Comparison of ENCODE assay signal across 9 cellular contexts in the genomic region with DNA sequence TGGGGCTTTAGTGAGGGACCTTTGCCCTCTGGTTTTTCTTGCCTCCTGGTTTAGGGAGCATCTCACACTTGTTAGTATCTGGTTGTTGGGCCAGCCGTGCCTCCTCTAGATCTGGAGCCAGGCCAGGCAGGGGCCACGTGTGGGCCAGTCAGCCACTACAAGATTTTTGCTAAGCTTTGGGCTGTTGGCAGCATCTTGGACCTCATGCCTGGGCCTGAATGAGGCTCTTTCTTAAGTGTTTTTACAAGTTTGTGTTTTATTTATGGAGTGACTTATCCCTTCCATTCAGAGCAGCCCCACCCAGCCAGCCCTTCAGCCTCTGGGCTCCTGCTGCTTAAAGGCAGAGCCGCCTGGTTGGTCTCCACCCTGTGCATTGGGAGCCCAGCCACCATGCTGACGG. TPM values are rescaled to one million over a fixed set of nuclear protein-coding genes. Genes with fewer than 3 reads are reported as not detected.
DNase-seq lines count a peak whose midpoint lies in the region; ATAC-seq and TF ChIP-seq lines count a peak whose summit lies in the region.
"Had no signal": no experiment of that assay in that cellular context is flagged by ENCODE, and none has a peak within 500 bp of the region (broad histone marks: within the 10 kb centered on the region; RNA-seq: fewer than 3 reads in every experiment).

No MANE protein-coding gene starts in this region.

- H3K4me1 Mint-ChIP-seq in activated CD4-positive, alpha-beta T cell treated with anti-CD3 and anti-CD28 coated beads, Interleukin-2, amount 10 ng/mL, durations not matched to agents 24 days and 14 days, result peaks cover 68% of the 10 kb centered on the region
- H3K4me1 Mint-ChIP-seq in activated naive CD8-positive, alpha-beta T cell treated with anti-CD3 and anti-CD28 coated beads for 36 hours, result peaks cover 74% of the 10 kb centered on the region

- H2BK15ac ChIP-seq in mesendoderm (replicated peaks; ENCODE audit: low read depth), result no peak overlapping the region

- H2BK120ac ChIP-seq in mesendoderm (ENCODE audit: low read depth, low read length), result no peak overlapping the region

- 27 to 40% methylated on average over 4 of the region's 4 CpGs for WGBS in thyroid gland, 2 donors
- no CpG with 5 or more reads among the region's 4 CpGs for WGBS in mesendoderm (ENCODE audit: extremely low coverage, insufficient coverage, low lambda C conversion rate)

- TF ChIP-seq CTCF in right atrium auricular region (IDR thresholded peaks at IDR 0.05), result no peak
- no peak for TF ChIP-seq CTCF in thyroid gland (IDR thresholded peaks at IDR 0.05)

- H3K36me3 Mint-ChIP-seq in activated CD4-positive, alpha-beta T cell treated with anti-CD3 and anti-CD28 coated beads, Interleukin-2, amount 10 ng/mL, durations not matched to agents 24 days and 14 days (ENCODE audit: low read depth), result peaks cover 59% of the 10 kb centered on the region
- H3K36me3 Mint-ChIP-seq in activated naive CD8-positive, alpha-beta T cell treated with anti-CD3 and anti-CD28 coated beads for 36 hours, result peaks cover 57% of the 10 kb centered on the region

- no peak for ATAC-seq in HG02610 (IDR thresholded peaks at IDR 0.05; ENCODE audit: unreplicated experiment)

- no peak overlapping the region for H3K18ac ChIP-seq in mesendoderm (ENCODE audit: low read length)

- H3K4me3 Mint-ChIP-seq in activated CD4-positive, alpha-beta T cell treated with anti-CD3 and anti-CD28 coated beads, Interleukin-2, amount 10 ng/mL, durations not matched to agents 24 days and 14 days, result peak overlapping the region; percentile 55
- peak overlapping the region; percentile 20 for H3K4me3 Mint-ChIP-seq in activated naive CD8-positive, alpha-beta T cell treated with anti-CD3 and anti-CD28 coated beads for 36 hours

- H3K27me3 ChIP-seq in right atrium auricular region (no peaks in the 10 kb centered on the region), thyroid gland (no peaks in the 10 kb centered on the region), mesendoderm (ENCODE audit: insufficient read depth, low read length, poor library complexity) (no peaks in the 10 kb centered on the region)

- peaks cover 1% of the 10 kb centered on the region for H3K79me1 ChIP-seq in mesendoderm (ENCODE audit: low read length)

- H3K9me3 Mint-ChIP-seq in activated CD4-positive, alpha-beta T cell treated with anti-CD3 and anti-CD28 coated beads, Interleukin-2, amount 10 ng/mL, durations not matched to agents 24 days and 14 days, result no peaks in the 10 kb centered on the region
- H3K9me3 Mint-ChIP-seq in activated naive CD8-positive, alpha-beta T cell treated with anti-CD3 and anti-CD28 coated beads for 36 hours, result no peaks in the 10 kb centered on the region

- H3K9me3 ChIP-seq in right atrium auricular region, result no peaks in the 10 kb centered on the region
- no peaks in the 10 kb centered on the region for H3K9me3 ChIP-seq in thyroid gland

- peak; percentile 58 for DNase-seq in activated CD4-positive, alpha-beta T cell treated with anti-CD3 and anti-CD28 coated beads, Interleukin-2, amount 10 ng/mL, durations not matched to agents 24 days and 14 days
- DNase-seq in activated CD4-positive, alpha-beta T cell treated with anti-CD3 and anti-CD28 coated beads, Interleukin-2, amount 50 U/mL, for 4 hours, result no peak
- DNase-seq in activated naive CD8-positive, alpha-beta T cell treated with anti-CD3 and anti-CD28 coated beads for 36 hours, result no peak
- DNase-seq in right atrium auricular region (ENCODE audit: low spot score) (peak; percentile 93), thyroid gland (peak; percentile 75 to 86), mesendoderm (no peak), DMS53 (lab: John Stamatoyannopoulos, UW) (no peak)

- intact Hi-C loops in activated CD4-positive, alpha-beta T cell treated with anti-CD3 and anti-CD28 coated beads, Interleukin-2, amount 10 ng/mL, durations not matched to agents 24 days and 14 days (cut with micrococcal nuclease), result loop anchor here (5.0 kb wide), 5 partner anchors 111 to 304 kb away; partner anchors contain the start of genes C1orf232, DHDDS, HMGN2 and PDIK1L
- intact Hi-C loops in thyroid gland (cut with DNase I), result loop anchor here (5.0 kb wide), 1 partner anchor 44 kb away; no protein-coding TSS in a partner anchor

- H3K56ac ChIP-seq in mesendoderm (ENCODE audit: low read length), result no peak overlapping the region

- H4K5ac ChIP-seq in mesendoderm (ENCODE audit: low read length), result no peak overlapping the region

- H3K4me1 ChIP-seq in right atrium auricular region, result peaks cover 0 to 87% of the 10 kb centered on the region in 2 donors
- peaks cover 23 to 59% of the 10 kb centered on the region in 2 donors for H3K4me1 ChIP-seq in thyroid gland
- peaks cover 13% of the 10 kb centered on the region for H3K4me1 ChIP-seq in mesendoderm (ENCODE audit: control insufficient read depth, low read depth, low read length)

- no peak overlapping the region for H2BK5ac ChIP-seq in mesendoderm (ENCODE audit: low read length)

- peaks cover 24% of the 10 kb centered on the region for H3K36me3 ChIP-seq in right atrium auricular region
- H3K36me3 ChIP-seq in thyroid gland, result peaks cover 7 to 9% of the 10 kb centered on the region in 2 donors
- peaks cover 19% of the 10 kb centered on the region for H3K36me3 ChIP-seq in mesendoderm (ENCODE audit: control insufficient read depth, insufficient read depth, low read length)

- peak overlapping the region; percentile 87 for H3K27ac Mint-ChIP-seq in activated CD4-positive, alpha-beta T cell treated with anti-CD3 and anti-CD28 coated beads, Interleukin-2, amount 10 ng/mL, durations not matched to agents 24 days and 14 days
- peak overlapping the region; percentile 96 for H3K27ac Mint-ChIP-seq in activated naive CD8-positive, alpha-beta T cell treated with anti-CD3 and anti-CD28 coated beads for 36 hours

- no peaks in the 10 kb centered on the region for H3K79me2 ChIP-seq in mesendoderm (ENCODE audit: control insufficient read depth, insufficient read depth, low read length)

- no peak overlapping the region for H2AK5ac ChIP-seq in mesendoderm (ENCODE audit: low read length)

- H3K9ac ChIP-seq in mesendoderm (ENCODE audit: low read length), result no peak overlapping the region

- no peak overlapping the region for H3K4ac ChIP-seq in mesendoderm (ENCODE audit: low read depth, low read length)

- no peak overlapping the region for H4K8ac ChIP-seq in mesendoderm (ENCODE audit: low read depth, low read length)

- no peak for TF ChIP-seq POLR2A in thyroid gland (IDR thresholded peaks at IDR 0.05)

- H3K4me2 ChIP-seq in mesendoderm (ENCODE audit: low read length), result no peak overlapping the region

- H3K27ac ChIP-seq in right atrium auricular region (peak overlapping the region; percentile 93 to 97), thyroid gland (peak overlapping the region; percentile 39 to 89 (median 85)), mesendoderm (ENCODE audit: low read depth, low read length) (no peak overlapping the region)

- H3K27me3 Mint-ChIP-seq in activated CD4-positive, alpha-beta T cell treated with anti-CD3 and anti-CD28 coated beads, Interleukin-2, amount 10 ng/mL, durations not matched to agents 24 days and 14 days, result no peaks in the 10 kb centered on the region
- H3K27me3 Mint-ChIP-seq in activated naive CD8-positive, alpha-beta T cell treated with anti-CD3 and anti-CD28 coated beads for 36 hours, result no peaks in the 10 kb centered on the region

- H3K4me3 ChIP-seq in right atrium auricular region, result no peak overlapping the region
- H3K4me3 ChIP-seq in thyroid gland (replicated peaks in 1 of 3), result no peak overlapping the region
- H3K4me3 ChIP-seq in mesendoderm (ENCODE audit: low read length), result no peak overlapping the region

- H3K23ac ChIP-seq in mesendoderm (ENCODE audit: low read length), result no peak overlapping the region

RNA-seq across cellular contexts. Expression of gene SH3BGRL3, which starts 1.6 kb away (rescaled TPM):
- 463 and 474 TPM in 2 replicates for total RNA-seq in activated CD4-positive, alpha-beta T cell treated with anti-CD3 and anti-CD28 coated beads, Interleukin-2, amount 10 ng/mL, durations not matched to agents 24 days and 14 days
- 100 to 1,000 TPM; 292 to 295 TPM for total RNA-seq in activated naive CD8-positive, alpha-beta T cell treated with anti-CD3 and anti-CD28 coated beads for 36 hours
- total RNA-seq in right atrium auricular region (10 to 100 TPM; 24.8 to 66.0 TPM), thyroid gland (10 to 100 TPM; 18.8 to 58.2 (median 37.4) TPM)
- 80.4 TPM for polyA plus RNA-seq in mesendoderm (2013, experiment 1 of 2)
- polyA plus RNA-seq in mesendoderm (2013, experiment 2 of 2), result 79.4 TPM

RNA-seq across cellular contexts. Expression of gene UBXN11, which starts 28.1 kb away (rescaled TPM):
- 17.1 and 19.0 TPM in 2 replicates for total RNA-seq in activated CD4-positive, alpha-beta T cell treated with anti-CD3 and anti-CD28 coated beads, Interleukin-2, amount 10 ng/mL, durations not matched to agents 24 days and 14 days
- total RNA-seq in activated naive CD8-positive, alpha-beta T cell treated with anti-CD3 and anti-CD28 coated beads for 36 hours, result 10 to 100 TPM; 30.5 to 31.7 TPM
- total RNA-seq in right atrium auricular region, result 1 to 10 TPM; 4.5 to 7.4 TPM
- 10 to 100 TPM; 23.9 to 35.4 (median 30.2) TPM for total RNA-seq in thyroid gland
- 6.0 TPM for polyA plus RNA-seq in mesendoderm (2013, experiment 1 of 2)
- 6.4 TPM for polyA plus RNA-seq in mesendoderm (2013, experiment 2 of 2)

RNA-seq across cellular contexts. Expression of gene CD52, which starts 39.5 kb away (rescaled TPM):
- 295 and 297 TPM in 2 replicates for total RNA-seq in activated CD4-positive, alpha-beta T cell treated with anti-CD3 and anti-CD28 coated beads, Interleukin-2, amount 10 ng/mL, durations not matched to agents 24 days and 14 days
- total RNA-seq in activated naive CD8-positive, alpha-beta T cell treated with anti-CD3 and anti-CD28 coated beads for 36 hours, result 100 to 1,000 TPM; 263 to 278 TPM
- total RNA-seq in right atrium auricular region (1 to 10 TPM; 4.9 to 5.8 TPM), thyroid gland (10 to 100 TPM in 1 of 4 donors, 1 to 10 TPM in 1, not detected in 2; 3.0 to 12.3 TPM)
- 6.4 TPM for polyA plus RNA-seq in mesendoderm (2013, experiment 1 of 2)
- polyA plus RNA-seq in mesendoderm (2013, experiment 2 of 2), result 5.3 TPM
- total RNA-seq: dermis blood vessel endothelial cell had no signal

RNA-seq across cellular contexts. Expression of gene CEP85, which starts 44.3 kb away (rescaled TPM):
- total RNA-seq in activated CD4-positive, alpha-beta T cell treated with anti-CD3 and anti-CD28 coated beads, Interleukin-2, amount 10 ng/mL, durations not matched to agents 24 days and 14 days, result 39.3 and 40.8 TPM in 2 replicates
- 10 to 100 TPM; 28.1 to 29.6 TPM for total RNA-seq in activated naive CD8-positive, alpha-beta T cell treated with anti-CD3 and anti-CD28 coated beads for 36 hours
- total RNA-seq in right atrium auricular region (100 to 1,000 TPM in 1 of 2 donors, 10 to 100 TPM in 1; 31.2 to 104 TPM), thyroid gland (10 to 100 TPM; 16.0 to 27.0 (median 17.0) TPM)
- 20.0 TPM for polyA plus RNA-seq in mesendoderm (2013, experiment 1 of 2)
- 19.8 TPM for polyA plus RNA-seq in mesendoderm (2013, experiment 2 of 2)

Comparison
In these comparisons a context has a peak if more than half of its experiments do, and no peak if none do; other contexts are left out.
1. DNase-seq: peak in activated CD4-positive, alpha-beta T cell treated with anti-CD3 and anti-CD28 coated beads, Interleukin-2, amount 10 ng/mL, durations not matched to agents 24 days and 14 days (single experiment), right atrium auricular region (single experiment) and thyroid gland (2 of 2); none in activated CD4-positive, alpha-beta T cell treated with anti-CD3 and anti-CD28 coated beads, Interleukin-2, amount 50 U/mL, for 4 hours (0 of 2), activated naive CD8-positive, alpha-beta T cell treated with anti-CD3 and anti-CD28 coated beads for 36 hours (single experiment), mesendoderm (single experiment) and DMS53 (single experiment).
2. RNA of gene CD52, which starts 39.5 kb away (total RNA-seq): 295 to 297 TPM in activated CD4-positive, alpha-beta T cell treated with anti-CD3 and anti-CD28 coated beads, Interleukin-2, amount 10 ng/mL, durations not matched to agents 24 days and 14 days and 263 to 278 TPM in activated naive CD8-positive, alpha-beta T cell treated with anti-CD3 and anti-CD28 coated beads for 36 hours; 4.9 to 5.8 TPM in right atrium auricular region and 3.0 to 12.3 TPM in thyroid gland; every median in the first group is over 10 times any median in the second.